ENCODE assay signal across 8 cellular contexts in genomic region chr6:33273924-33274902, GRCh38. TPM values are rescaled to one million over a fixed set of nuclear protein-coding genes. Genes with fewer than 3 reads are reported as not detected.
DNase-seq lines count a peak whose midpoint lies in the region; TF ChIP-seq lines count a peak whose summit lies in the region.

No MANE protein-coding gene starts in this region.

- in situ Hi-C loops in brain microvascular endothelial cell (cut with HindIII; ENCODE audit: low pct_ligation_motif_present, low sequenced_read_pairs), result no loop called here

- H3K4me3 ChIP-seq in CD8-positive, alpha-beta memory T cell (ENCODE audit: low read length), result no peak overlapping the region
- H3K4me3 ChIP-seq in brain microvascular endothelial cell (ENCODE audit: low read depth, low read length) (peak overlapping the region; percentile 99), mucosa of stomach (ENCODE audit: low read length) (no peak overlapping the region)

- TF ChIP-seq CTCF in brain microvascular endothelial cell (IDR thresholded peaks at IDR 0.05; ENCODE audit: low read depth, low read length, missing control alignments), result no peak

- CTCF ChIA-PET in CD8-positive, alpha-beta memory T cell (lab: Charles Lee), result no interaction called here

- peak overlapping the region; percentile 68 for H3K27ac ChIP-seq in CD8-positive, alpha-beta memory T cell (ENCODE audit: low read depth, low read length)
- peak overlapping the region; percentile 2 for H3K27ac ChIP-seq in KOPT-K1 (ENCODE audit: low read depth, low read length, poor library complexity, severe bottlenecking)
- H3K27ac ChIP-seq in brain microvascular endothelial cell, result no peak overlapping the region

- peaks cover 73 to 92% (median 90%) of the 10 kb centered on the region in 3 donors for H3K4me1 Mint-ChIP-seq in CD8-positive, alpha-beta memory T cell

- peak overlapping the region; percentile 92 to 100 (median 99) for H3K27ac Mint-ChIP-seq in CD8-positive, alpha-beta memory T cell

- peak overlapping the region; percentile 42 for H3K9ac ChIP-seq in mucosa of stomach (ENCODE audit: low read length)

- H3K27me3 ChIP-seq in CD8-positive, alpha-beta memory T cell (ENCODE audit: insufficient read depth, low read length, poor library complexity, severe bottlenecking), result no peaks in the 10 kb centered on the region
- H3K27me3 ChIP-seq in brain microvascular endothelial cell (replicated peaks) (no peaks in the 10 kb centered on the region), mucosa of stomach (ENCODE audit: control insufficient read depth, insufficient read depth, low read length) (no peaks in the 10 kb centered on the region)

- no peaks in the 10 kb centered on the region for H3K9me3 ChIP-seq in CD8-positive, alpha-beta memory T cell (ENCODE audit: low read length)
- H3K9me3 ChIP-seq in KOPT-K1 (ENCODE audit: insufficient read depth, low read length, poor library complexity, severe bottlenecking) (no peaks in the 10 kb centered on the region), mucosa of stomach (ENCODE audit: control insufficient read depth, low read length) (no peaks in the 10 kb centered on the region)

- DNase-seq in CD8-positive, alpha-beta memory T cell, result no peak
- DNase-seq in brain microvascular endothelial cell (no peak), amygdala (lab: John Stamatoyannopoulos, UW) (no peak), NCI-H146 treated with DMSO at 0.1 percent for 48 hours (lab: John Stamatoyannopoulos, UW; ENCODE audit: unreplicated experiment) (no peak)
- DNase-seq in activated CD4-positive, CD25-positive, alpha-beta regulatory T cell treated with anti-CD3 and anti-CD28 coated beads, Interleukin-2, amount 50 U/mL, for 72 hours, result no peak
- no peak for DNase-seq in activated CD4-positive, alpha-beta T cell treated with anti-CD3 and anti-CD28 coated beads for 1 hour

- H3K4me1 ChIP-seq in CD8-positive, alpha-beta memory T cell (ENCODE audit: insufficient read depth, low read length), result peaks cover 68% of the 10 kb centered on the region
- peaks cover 60% of the 10 kb centered on the region for H3K4me1 ChIP-seq in mucosa of stomach (ENCODE audit: control insufficient read depth, insufficient read depth, low read length)

- H3K27me3 Mint-ChIP-seq in CD8-positive, alpha-beta memory T cell, result no peaks in the 10 kb centered on the region

- peak overlapping the region; percentile 84 to 100 (median 99) for H3K4me3 Mint-ChIP-seq in CD8-positive, alpha-beta memory T cell

- peaks cover 27% of the 10 kb centered on the region for H3K36me3 ChIP-seq in CD8-positive, alpha-beta memory T cell (ENCODE audit: insufficient read depth, low read length)
- peaks cover 69% of the 10 kb centered on the region for H3K36me3 ChIP-seq in KOPT-K1 (ENCODE audit: insufficient read depth, low read length)
- peaks cover 54% of the 10 kb centered on the region for H3K36me3 ChIP-seq in brain microvascular endothelial cell (replicated peaks)
- peaks cover 6% of the 10 kb centered on the region for H3K36me3 ChIP-seq in mucosa of stomach (ENCODE audit: control insufficient read depth, insufficient read depth, low read length)

- POLR2A ChIA-PET in CD8-positive, alpha-beta memory T cell (lab: Charles Lee), result no interaction called here

- H3K9me3 Mint-ChIP-seq in CD8-positive, alpha-beta memory T cell, result no peaks in the 10 kb centered on the region

- peaks cover 0 to 82% (median 16%) of the 10 kb centered on the region in 3 donors for H3K36me3 Mint-ChIP-seq in CD8-positive, alpha-beta memory T cell

RNA-seq across cellular contexts. Expression of gene RPS18, which starts 2.3 kb away (rescaled TPM):
- total RNA-seq in CD8-positive, alpha-beta memory T cell, result 1,000 to 10,000 TPM; 3,797 to 3,852 TPM
- 7,106 TPM for polyA plus RNA-seq in CD8-positive, alpha-beta memory T cell

RNA-seq across cellular contexts. Expression of gene VPS52, which starts 2.5 kb away (rescaled TPM):
- 10 to 100 TPM; 57.2 to 58.5 TPM for total RNA-seq in CD8-positive, alpha-beta memory T cell
- 13.4 TPM for polyA plus RNA-seq in CD8-positive, alpha-beta memory T cell

RNA-seq across cellular contexts. Expression of gene B3GALT4, which starts 2.7 kb away (rescaled TPM):
- 1 to 10 TPM; 6.1 to 7.0 TPM for total RNA-seq in CD8-positive, alpha-beta memory T cell
- 35.3 TPM for polyA plus RNA-seq in CD8-positive, alpha-beta memory T cell

RNA-seq across cellular contexts. Expression of gene WDR46, which starts 14.8 kb away (rescaled TPM):
- total RNA-seq in CD8-positive, alpha-beta memory T cell, result 100 to 1,000 TPM; 112 to 117 TPM
- polyA plus RNA-seq in CD8-positive, alpha-beta memory T cell, result 76.0 TPM

RNA-seq across cellular contexts. Expression of gene PFDN6, which starts 15.2 kb away (rescaled TPM):
- total RNA-seq in CD8-positive, alpha-beta memory T cell, result 100 to 1,000 TPM; 118 to 119 TPM
- 37.4 TPM for polyA plus RNA-seq in CD8-positive, alpha-beta memory T cell
